ENCODE assay signal across 1 cellular context in genomic region chr17:82345151-82345976, GRCh38.
TF ChIP-seq lines count a peak whose summit lies in the region.

No MANE protein-coding gene starts in this region.

TF ChIP-seq in K562, 482 proteins besides CTCF, POLR2A, EP300 and RAD21 (continued from another document and continues in another):
- no peak; the same call in 1 of the 2 replicates for TF ChIP-seq RREB1 (CRISPR knock-in tag; IDR thresholded peaks at IDR 0.05)
- no peak for TF ChIP-seq ZSCAN32 (CRISPR knock-in tag; IDR thresholded peaks at IDR 0.05)
- peak; percentile 71; the same call in 1 of the 2 replicates for TF ChIP-seq ZBTB33 (CRISPR knock-in tag; IDR thresholded peaks at IDR 0.05)
- 0 out of 2 replicates have a peak, but pooled peaks have one; percentile 6 for TF ChIP-seq ZNF134 (CRISPR knock-in tag; conservative IDR thresholded peaks at IDR 0.05)
- TF ChIP-seq FOXP1 (CRISPR knock-in tag; IDR thresholded peaks at IDR 0.05), result no peak
- TF ChIP-seq ZNF318 (IDR thresholded peaks at IDR 0.05; ENCODE audit: borderline replicate concordance in 1 of 2, low read depth in 1 of 2), result 0 out of 4 replicates have a peak, but pooled peaks of 1 of the 2 experiments have one; percentile 40
- peak; percentile 56 to 67 for TF ChIP-seq FOXK2 (conservative IDR thresholded peaks at IDR 0.05 in 1 of 2, IDR thresholded peaks at IDR 0.05 in 1 of 2; ENCODE audit: low read depth in 2 of 2)
- no peak for TF ChIP-seq MCM3 (IDR thresholded peaks at IDR 0.05)
- TF ChIP-seq USF2 (CRISPR knock-in tag; IDR thresholded peaks at IDR 0.05), result no peak
- no peak for TF ChIP-seq ZNF696 (CRISPR knock-in tag; conservative IDR thresholded peaks at IDR 0.05)
- peak; percentile 69; the same call in 1 of the 2 replicates for TF ChIP-seq DIDO1 (tag; IDR thresholded peaks at IDR 0.05; ENCODE audit: low read depth)
- no peak for TF ChIP-seq ZNF507 (tag; conservative IDR thresholded peaks at IDR 0.05)
- no peak for TF ChIP-seq ZBTB49 (CRISPR knock-in tag; IDR thresholded peaks at IDR 0.05; ENCODE audit: borderline replicate concordance)
- no peak for TF ChIP-seq ZNF79 (CRISPR knock-in tag; IDR thresholded peaks at IDR 0.05; ENCODE audit: low read depth)
- TF ChIP-seq CHD4 (IDR thresholded peaks at IDR 0.05; ENCODE audit: insufficient read depth, insufficient replicate concordance, low read depth, low read length, poor library complexity, severe bottlenecking), result no peak
- TF ChIP-seq TCFL5 (CRISPR knock-in tag; conservative IDR thresholded peaks at IDR 0.05), result no peak; the same call in 1 of the 2 replicates
- TF ChIP-seq ZNF23 (CRISPR knock-in tag; IDR thresholded peaks at IDR 0.05), result no peak
- TF ChIP-seq BRD9 (IDR thresholded peaks at IDR 0.05; ENCODE audit: low read depth, partially characterized antibody), result peak; percentile 94
- TF ChIP-seq ATF1 (CRISPR knock-in tag; IDR thresholded peaks at IDR 0.05), result no peak
- TF ChIP-seq ATF1 (tag; IDR thresholded peaks at IDR 0.05), result peak; percentile 91
- no peak for TF ChIP-seq ZBTB1 (CRISPR knock-in tag; IDR thresholded peaks at IDR 0.05; ENCODE audit: borderline replicate concordance, low read depth)
- no peak; the same call in 1 of the 2 replicates for TF ChIP-seq LCOR (CRISPR knock-in tag; IDR thresholded peaks at IDR 0.05)
- peak; percentile 95 for TF ChIP-seq CC2D1A (IDR thresholded peaks at IDR 0.05)
- TF ChIP-seq ZNF398 (CRISPR knock-in tag; IDR thresholded peaks at IDR 0.05), result no peak; the same call in 1 of the 2 replicates
- no peak; the same call in 1 of the 2 replicates for TF ChIP-seq ZFP1 (CRISPR knock-in tag; IDR thresholded peaks at IDR 0.05)
- TF ChIP-seq ZBTB2 (IDR thresholded peaks at IDR 0.05), result peak; percentile 88
- TF ChIP-seq ILF3 (IDR thresholded peaks at IDR 0.05; ENCODE audit: borderline replicate concordance), result no peak
- TF ChIP-seq TOE1 (IDR thresholded peaks at IDR 0.05; ENCODE audit: borderline replicate concordance), result peak; percentile 84
- no peak for TF ChIP-seq TOE1 (CRISPR knock-in tag; IDR thresholded peaks at IDR 0.05; ENCODE audit: borderline replicate concordance, low read depth)
- no peak for TF ChIP-seq ATF2 (CRISPR knock-in tag; IDR thresholded peaks at IDR 0.05)
